9 cellular contexts compared by ENCODE assay signal in genomic region chr7:51187941-51188340, GRCh38.
DNase-seq lines count a peak whose midpoint lies in the region; ATAC-seq and TF ChIP-seq lines count a peak whose summit lies in the region.
"Had no signal": no experiment of that assay in that cellular context is flagged by ENCODE, and none has a peak within 500 bp of the region (broad histone marks: within the 10 kb centered on the region; RNA-seq: fewer than 3 reads in every experiment).

No MANE protein-coding gene starts in this region.

- intact Hi-C loops in testis (cut with DNase I; ENCODE audit: low total_unique reads): no loop called here

- no peak for ATAC-seq in GM21360 (IDR thresholded peaks at IDR 0.05; ENCODE audit: unreplicated experiment)

- peak; percentile 49 for DNase-seq in NCI-H748 (lab: John Stamatoyannopoulos, UW; ENCODE audit: unreplicated experiment)
- no peak for DNase-seq in NCI-H748 treated with DMSO at 0.1 percent for 48 hours (lab: John Stamatoyannopoulos, UW)
- DNase-seq in astrocyte of the hippocampus (ENCODE audit: low read depth, low spot score): peak; percentile 17
- no peak for DNase-seq in kidney epithelial cell (ENCODE audit: low read depth)
- peak; percentile 38 for DNase-seq in testis
- no peak for DNase-seq in NOMO-1 treated with DMSO at 0.1 percent for 48 hours (lab: John Stamatoyannopoulos, UW; ENCODE audit: unreplicated experiment)
- DNase-seq in GDM1 (lab: John Stamatoyannopoulos, UW): no peak
- DNase-seq: activated CD4-positive, alpha-beta memory T cell treated with anti-CD3 and anti-CD28 coated beads, Interleukin-2, amount 10 ng/mL, durations not matched to agents 7 days and 5 days had no signal

- no peaks in the 10 kb centered on the region for H3K36me3 ChIP-seq in kidney epithelial cell (ENCODE audit: control insufficient read depth, insufficient read depth, low read length)
- H3K36me3 ChIP-seq in testis (ENCODE audit: low read depth, missing control alignments): no peaks in the 10 kb centered on the region

- H3K27ac ChIP-seq in testis: no peak overlapping the region

- TF ChIP-seq POLR2A in testis (IDR thresholded peaks at IDR 0.05): no peak

- H3K9me3 ChIP-seq in testis: no peaks in the 10 kb centered on the region

- H3K27me3 ChIP-seq in kidney epithelial cell (ENCODE audit: control insufficient read depth, insufficient read depth, low read length) (no peaks in the 10 kb centered on the region), testis (no peaks in the 10 kb centered on the region)

- peaks cover 5% of the 10 kb centered on the region for H3K4me1 ChIP-seq in testis

- H3K4me3 ChIP-seq in kidney epithelial cell (ENCODE audit: low read depth, low read length): no peak overlapping the region
- no peak overlapping the region for H3K4me3 ChIP-seq in testis

- TF ChIP-seq CTCF in kidney epithelial cell (IDR thresholded peaks at IDR 0.05; ENCODE audit: insufficient read depth, low read length, poor library complexity, severe bottlenecking) (peak; percentile 34), testis (IDR thresholded peaks at IDR 0.05) (no peak)

- WGBS in testis, 2 donors: 34 to 53% methylated on average over 3 to 6 of the region's 6 CpGs

Comparison
In these comparisons a context has a peak if more than half of its experiments do, and no peak if none do; other contexts are left out.
1. DNase-seq: peak in NCI-H748 (single experiment), astrocyte of the hippocampus (single experiment) and testis (single experiment); none in NCI-H748 treated with DMSO at 0.1 percent for 48 hours (single experiment), kidney epithelial cell (single experiment), NOMO-1 treated with DMSO at 0.1 percent for 48 hours (single experiment) and GDM1 (single experiment).